ENCODE assay signal across 18 cellular contexts in the genomic region with DNA sequence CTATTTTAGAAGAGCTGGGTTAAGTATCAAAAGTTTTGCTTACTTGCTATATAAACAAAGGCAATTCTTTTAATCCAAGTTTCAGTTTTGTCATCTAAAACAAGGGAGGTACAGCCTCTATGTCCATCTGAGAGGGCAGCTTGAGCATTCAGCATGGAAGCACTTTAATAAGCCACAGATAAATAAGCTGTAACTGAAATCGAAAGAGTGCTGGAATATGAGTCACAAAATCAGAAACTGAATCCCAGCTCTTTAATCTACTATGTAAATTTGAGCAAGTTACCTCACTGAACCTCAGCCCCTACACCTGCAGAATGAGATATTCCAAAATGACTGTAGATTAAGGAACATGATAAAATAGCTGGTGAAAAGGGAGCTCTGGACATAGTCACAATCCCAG.
A peak's percentile ranks its signal among the peaks of the same experiment; 100 is the strongest.
DNase-seq lines count a peak whose midpoint lies in the region; ATAC-seq and TF ChIP-seq lines count a peak whose summit lies in the region.
"Had no signal": no experiment of that assay in that cellular context is flagged by ENCODE, and none has a peak within 500 bp of the region (broad histone marks: within the 10 kb centered on the region; RNA-seq: fewer than 3 reads in every experiment).

No MANE protein-coding gene starts in this region.

- H3K27ac Mint-ChIP-seq in activated naive CD4-positive, alpha-beta T cell treated with anti-CD3 and anti-CD28 coated beads, Interleukin-2, amount 50 U/mL, for 72 hours = no peak overlapping the region
- H3K27ac Mint-ChIP-seq in activated naive CD4-positive, alpha-beta T cell treated with anti-CD3 and anti-CD28 coated beads, Interleukin-2, amount 10 ng/mL, durations not matched to agents 7 days and 5 days = no peak overlapping the region
- H3K27ac Mint-ChIP-seq: HFFc6, IgD-negative memory B cell had no signal

- H3K36me3 ChIP-seq in vagina = peaks cover 0 to 19% of the 10 kb centered on the region in 2 donors

- no peak for DNase-seq in activated naive CD4-positive, alpha-beta T cell treated with anti-CD3 and anti-CD28 coated beads, Interleukin-2, amount 50 U/mL, for 72 hours (ENCODE audit: low spot score in 2 of 2)
- no peak for DNase-seq in activated naive CD4-positive, alpha-beta T cell treated with anti-CD3 and anti-CD28 coated beads, Interleukin-2, amount 10 ng/mL, durations not matched to agents 7 days and 5 days
- DNase-seq in RPMI7951 (ENCODE audit: low read depth) (peak; percentile 29), iris pigment epithelial cell (ENCODE audit: low read depth) (peak; percentile 62), vagina (ENCODE audit: extremely low spot score in 2 of 2) (no peak), NCI-H1694 (lab: John Stamatoyannopoulos, UW) (no peak), KG1 (lab: John Stamatoyannopoulos, UW) (no peak), NCI-H526 treated with DMSO at 0.1 percent for 48 hours (lab: John Stamatoyannopoulos, UW) (no peak)
- DNase-seq: 8988T, NCI-H1417 treated with DMSO at 0.1 percent for 48 hours, NCI-H2029, NCI-H446 treated with DMSO at 0.1 percent for 48 hours, NCI-H748 treated with DMSO at 0.1 percent for 48 hours had no signal

- ATAC-seq in activated naive CD4-positive, alpha-beta T cell treated with anti-CD3 and anti-CD28 coated beads, Interleukin-2, amount 50 U/mL, for 72 hours = peak; percentile 43 to 50
- ATAC-seq: Right ventricle myocardium inferior had no signal

- no peak overlapping the region for H3K4me3 Mint-ChIP-seq in activated naive CD4-positive, alpha-beta T cell treated with anti-CD3 and anti-CD28 coated beads, Interleukin-2, amount 10 ng/mL, durations not matched to agents 7 days and 5 days
- H3K4me3 Mint-ChIP-seq: HFFc6, IgD-negative memory B cell had no signal

- no peak for TF ChIP-seq CTCF in vagina (IDR thresholded peaks at IDR 0.05)

- peaks cover 4% of the 10 kb centered on the region for H3K4me1 ChIP-seq in vagina
- H3K4me1 ChIP-seq: BLaER1 had no signal

- H3K27me3 Mint-ChIP-seq in activated naive CD4-positive, alpha-beta T cell treated with anti-CD3 and anti-CD28 coated beads, Interleukin-2, amount 10 ng/mL, durations not matched to agents 7 days and 5 days = no peaks in the 10 kb centered on the region
- H3K27me3 Mint-ChIP-seq: IgD-negative memory B cell had no signal

- CTCF ChIA-PET in activated naive CD4-positive, alpha-beta T cell treated with anti-CD3 and anti-CD28 coated beads, Interleukin-2, amount 10 ng/mL, durations not matched to agents 7 days and 5 days (lab: Charles Lee) = no interaction called here

- H3K36me3 Mint-ChIP-seq in activated naive CD4-positive, alpha-beta T cell treated with anti-CD3 and anti-CD28 coated beads, Interleukin-2, amount 50 U/mL, for 72 hours = peaks cover 8 to 9% of the 10 kb centered on the region in 2 donors
- peaks cover 7% of the 10 kb centered on the region for H3K36me3 Mint-ChIP-seq in activated naive CD4-positive, alpha-beta T cell treated with anti-CD3 and anti-CD28 coated beads, Interleukin-2, amount 10 ng/mL, durations not matched to agents 7 days and 5 days

- no peaks in the 10 kb centered on the region for H3K4me1 Mint-ChIP-seq in activated naive CD4-positive, alpha-beta T cell treated with anti-CD3 and anti-CD28 coated beads, Interleukin-2, amount 10 ng/mL, durations not matched to agents 7 days and 5 days
- H3K4me1 Mint-ChIP-seq: IgD-negative memory B cell had no signal

- no peak for TF ChIP-seq POLR2A in vagina (IDR thresholded peaks at IDR 0.05)

- H3K9me3 Mint-ChIP-seq in activated naive CD4-positive, alpha-beta T cell treated with anti-CD3 and anti-CD28 coated beads, Interleukin-2, amount 50 U/mL, for 72 hours = no peaks in the 10 kb centered on the region
- no peaks in the 10 kb centered on the region for H3K9me3 Mint-ChIP-seq in activated naive CD4-positive, alpha-beta T cell treated with anti-CD3 and anti-CD28 coated beads, Interleukin-2, amount 10 ng/mL, durations not matched to agents 7 days and 5 days
- H3K9me3 Mint-ChIP-seq: HFFc6, IgD-negative memory B cell had no signal

- intact Hi-C loops in vagina (cut with DNase I) = no loop called here

- no peak overlapping the region for H3K4me3 ChIP-seq in vagina
- H3K4me3 ChIP-seq: BLaER1, SK-N-MC had no signal

- H3K27me3 ChIP-seq in vagina = no peaks in the 10 kb centered on the region
- H3K27me3 ChIP-seq: BLaER1 had no signal

- peak overlapping the region; percentile 11 for H3K27ac ChIP-seq in vagina
- H3K27ac ChIP-seq: BLaER1, SK-N-MC had no signal

- H3K9me3 ChIP-seq in vagina = no peaks in the 10 kb centered on the region
- H3K9me3 ChIP-seq: BLaER1 had no signal

Comparison
In these comparisons a context has a peak if more than half of its experiments do, and no peak if none do; other contexts are left out.
1. DNase-seq: peak in RPMI7951 (single experiment) and iris pigment epithelial cell (single experiment); none in activated naive CD4-positive, alpha-beta T cell treated with anti-CD3 and anti-CD28 coated beads, Interleukin-2, amount 50 U/mL, for 72 hours (0 of 2), activated naive CD4-positive, alpha-beta T cell treated with anti-CD3 and anti-CD28 coated beads, Interleukin-2, amount 10 ng/mL, durations not matched to agents 7 days and 5 days (single experiment), vagina (0 of 2), NCI-H1694 (single experiment), KG1 (single experiment) and NCI-H526 treated with DMSO at 0.1 percent for 48 hours (single experiment).